In genomic region chr1:230250061-230250460, GRCh38 we compare ENCODE assay signal across 25 cellular contexts.
DNase-seq lines count a peak whose midpoint lies in the region; ATAC-seq, FAIRE-seq and TF ChIP-seq lines count a peak whose summit lies in the region.
"Had no signal": no experiment of that assay in that cellular context is flagged by ENCODE, and none has a peak within 500 bp of the region (broad histone marks: within the 10 kb centered on the region; RNA-seq: fewer than 3 reads in every experiment).

No MANE protein-coding gene starts in this region.

- H3K27ac ChIP-seq in right cardiac atrium (ENCODE audit: low read length) (no peak overlapping the region), ectodermal cell (ENCODE audit: insufficient read depth, low read depth, low read length, poor library complexity, severe bottlenecking) (peak overlapping the region; percentile 63), aorta (ENCODE audit: low read depth in 1 of 2, low read length in 2 of 2) (peak overlapping the region; percentile 70 to 88)
- H3K27ac ChIP-seq: BLaER1 treated with 17β-estradiol and CSF1 and Interleukin-3, amounts not matched to agents 10 nM and 100 nM; SJSA1 had no signal

- H3K4me1 ChIP-seq in right cardiac atrium (ENCODE audit: control insufficient read depth, insufficient read depth, low read length) (peaks cover 6% of the 10 kb centered on the region), ectodermal cell (ENCODE audit: control insufficient read depth, insufficient read depth, low read length) (peaks cover 40% of the 10 kb centered on the region), aorta (ENCODE audit: control insufficient read depth in 1 of 2, insufficient read depth in 2 of 2, low read length in 2 of 2) (peaks cover 0 to 2% of the 10 kb centered on the region in 2 donors)
- H3K4me1 ChIP-seq: SJSA1 had no signal

- 85% methylated on average over 4 of the region's 4 CpGs for WGBS in right cardiac atrium
- WGBS in ectodermal cell, 2 experiments = 90% methylated on average over 4 of the region's 4 CpGs
- 5 to 14% methylated on average over 4 of the region's 4 CpGs for WGBS in aorta, 2 donors

- TF ChIP-seq POLR2A in GM12891 (IDR thresholded peaks at IDR 0.05; ENCODE audit: low read depth, low read length) = no peak

- FAIRE-seq in GM12891 (lab: Jason Lieb, UNC) = no peak
- FAIRE-seq: astrocyte, islet of Langerhans had no signal

- no peak overlapping the region for H3K4me3 ChIP-seq in right cardiac atrium (ENCODE audit: low read length)
- no peak overlapping the region for H3K4me3 ChIP-seq in ectodermal cell (ENCODE audit: insufficient read depth, low read depth, low read length)
- no peak overlapping the region for H3K4me3 ChIP-seq in aorta (ENCODE audit: low read length in 2 of 2)
- H3K4me3 ChIP-seq: BLaER1 treated with 17β-estradiol and CSF1 and Interleukin-3, amounts not matched to agents 10 nM and 100 nM; gastroesophageal sphincter; SJSA1; smooth muscle cell had no signal

- DNase-seq in right cardiac atrium (no peak), left ventricle myocardium superior (no peak), occipital lobe (lab: John Stamatoyannopoulos, UW) (peak; percentile 61), aorta (no peak), DMS53 treated with DMSO at 0.1 percent for 48 hours (lab: John Stamatoyannopoulos, UW; ENCODE audit: unreplicated experiment) (no peak), NCI-H748 (lab: John Stamatoyannopoulos, UW; ENCODE audit: unreplicated experiment) (no peak), GM12891 (ENCODE audit: insufficient read length, low spot score) (no peak)
- DNase-seq: ACHN; activated naive CD4-positive, alpha-beta T cell treated with anti-CD3 and anti-CD28 coated beads, Interleukin-2, amount 50 U/mL, for 16 hours; cerebellar nuclear complex; effector memory CD8-positive, alpha-beta T cell; Karpas-422; NCI-H1694 treated with DMSO at 0.1 percent for 48 hours; NCI-H2171 treated with DMSO at 0.1 percent for 48 hours; NCI-H526; stimulated activated CD4-positive, alpha-beta T cell treated with anti-CD3 and anti-CD28 coated beads, Interleukin-2, amount 100 ng/mL, for 24 hours; T-cell had no signal

- no peaks in the 10 kb centered on the region for H3K9me3 ChIP-seq in right cardiac atrium (ENCODE audit: control insufficient read depth, low read length)
- H3K9me3 ChIP-seq in ectodermal cell (ENCODE audit: control insufficient read depth, low read length) = peaks cover 2% of the 10 kb centered on the region
- no peaks in the 10 kb centered on the region for H3K9me3 ChIP-seq in aorta (ENCODE audit: control insufficient read depth, low read length)
- H3K9me3 ChIP-seq: gastroesophageal sphincter, SJSA1 had no signal

- ATAC-seq in right cardiac atrium (peak; percentile 20 to 32), left ventricle myocardium superior (no peak), aorta (ENCODE audit: low FRiP score) (peak; percentile 71)
- ATAC-seq: activated CD4-positive, CD25-positive, alpha-beta regulatory T cell treated with anti-CD3 and anti-CD28 coated beads, Interleukin-2, amount 50 U/mL, for 24 hours; effector memory CD8-positive, alpha-beta T cell; gastroesophageal sphincter; T-cell had no signal

- intact Hi-C loops in right cardiac atrium (cut with DNase I) (no loop called here), left ventricle myocardium superior (cut with micrococcal nuclease) (no loop called here), aorta (cut with DNase I) (no loop called here)

- H3K36me3 ChIP-seq in ectodermal cell (ENCODE audit: control insufficient read depth, insufficient read depth, low read length) = peaks cover 12% of the 10 kb centered on the region
- peaks cover 0 to 2% of the 10 kb centered on the region in 2 donors for H3K36me3 ChIP-seq in aorta (ENCODE audit: control insufficient read depth in 1 of 2, insufficient read depth in 2 of 2, low read length in 1 of 2)

- H3K27me3 ChIP-seq in right cardiac atrium (ENCODE audit: control insufficient read depth, insufficient read depth) (no peaks in the 10 kb centered on the region), ectodermal cell (ENCODE audit: control insufficient read depth, insufficient read depth, low read length, poor library complexity, severe bottlenecking) (no peaks in the 10 kb centered on the region), aorta (ENCODE audit: control insufficient read depth in 1 of 2, insufficient read depth in 2 of 2, low read length in 1 of 2) (no peaks in the 10 kb centered on the region)
- H3K27me3 ChIP-seq: BLaER1 treated with 17β-estradiol and CSF1 and Interleukin-3, amounts not matched to agents 10 nM and 100 nM; gastroesophageal sphincter; SJSA1 had no signal

TF ChIP-seq in GM12891, 5 proteins besides CTCF, POLR2A, EP300 and RAD21:
- TF ChIP-seq SPI1 (IDR thresholded peaks at IDR 0.05; ENCODE audit: low read depth, low read length) = no peak
- TF ChIP-seq TAF1 (IDR thresholded peaks at IDR 0.05; ENCODE audit: low read depth, low read length) = no peak
- no peak for TF ChIP-seq PAX5 (IDR thresholded peaks at IDR 0.05; ENCODE audit: insufficient read depth, low read length, severe bottlenecking)
- TF ChIP-seq POLR2AphosphoS5 (IDR thresholded peaks at IDR 0.05; ENCODE audit: low read depth, low read length) = no peak
- TF ChIP-seq POU2F2 (IDR thresholded peaks at IDR 0.05; ENCODE audit: low read depth, low read length) = no peak
